In the genomic region with DNA sequence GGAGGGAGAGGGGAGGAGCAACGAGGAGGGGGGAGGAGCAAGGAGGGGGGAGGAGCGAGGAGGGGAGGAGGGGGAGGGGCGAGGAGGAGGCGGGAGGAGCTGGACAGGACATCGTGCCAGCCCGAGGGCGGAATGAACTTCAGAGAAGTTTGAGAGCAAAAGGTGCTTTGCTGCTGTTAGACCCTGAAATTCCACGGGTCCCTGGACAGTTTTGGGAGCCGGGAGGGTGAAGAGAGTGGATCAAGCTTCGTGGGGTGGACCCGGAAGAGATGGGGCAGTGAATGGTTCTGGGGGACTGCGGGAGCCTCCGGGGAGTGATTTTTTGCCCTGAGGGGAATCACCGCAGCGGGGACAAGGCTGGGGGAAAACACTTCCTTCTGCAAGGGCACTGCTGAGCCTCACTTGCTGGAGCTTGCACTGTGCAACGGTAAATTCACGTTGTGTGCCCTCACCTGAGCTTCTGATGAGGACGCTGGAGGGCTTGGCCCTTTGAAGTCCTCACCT, we compare ENCODE assay signal across 9 cellular contexts. TPM values are rescaled to one million over a fixed set of nuclear protein-coding genes. Genes with fewer than 3 reads are reported as not detected.
DNase-seq lines count a peak whose midpoint lies in the region; ATAC-seq, FAIRE-seq and TF ChIP-seq lines count a peak whose summit lies in the region.
"Had no signal": no experiment of that assay in that cellular context is flagged by ENCODE, and none has a peak within 500 bp of the region (broad histone marks: within the 10 kb centered on the region; RNA-seq: fewer than 3 reads in every experiment).

No MANE protein-coding gene starts in this region.

- peak overlapping the region; percentile 59 for H3K4me3 ChIP-seq in naive thymus-derived CD4-positive, alpha-beta T cell (ENCODE audit: low read length)

- intact Hi-C loops in MCF 10A (cut with micrococcal nuclease), result no loop called here
- intact Hi-C loops in naive thymus-derived CD4-positive, alpha-beta T cell (cut with micrococcal nuclease), result loop anchor here (1.0 to 5.0 kb wide), 6 partner anchors 13 to 181 kb away; a partner anchor contains a TSS

- no peaks in the 10 kb centered on the region for H3K27me3 ChIP-seq in naive thymus-derived CD4-positive, alpha-beta T cell (ENCODE audit: control insufficient read depth in 2 of 2, insufficient read depth in 2 of 2, low read length in 2 of 2)

- peak overlapping the region; percentile 70 for H3K4me3 Mint-ChIP-seq in MCF 10A (ENCODE audit: unreplicated experiment)
- peak overlapping the region; percentile 85 to 96 (median 90) for H3K4me3 Mint-ChIP-seq in naive thymus-derived CD4-positive, alpha-beta T cell

- peak; percentile 81 for TF ChIP-seq POLR2A in GM12891 (IDR thresholded peaks at IDR 0.05; ENCODE audit: low read depth, low read length)

- peak overlapping the region; percentile 71 for H3K27ac Mint-ChIP-seq in MCF 10A (ENCODE audit: low read depth, unreplicated experiment)
- peak overlapping the region; percentile 92 to 100 (median 99) for H3K27ac Mint-ChIP-seq in naive thymus-derived CD4-positive, alpha-beta T cell

- POLR2A ChIA-PET in MCF 10A (lab: Yijun Ruan, JAX), result interaction anchor here (0.9 to 1.0 kb wide), 2 partner anchors 59 to 61 kb away, joined by 3 to 4 read pairs; a partner anchor contains a TSS
- POLR2A ChIA-PET in naive thymus-derived CD4-positive, alpha-beta T cell (lab: Charles Lee), result interaction anchor here (0.6 to 4.6 kb wide), 22 partner anchors 10 to 252 kb away, joined by 3 to 330 read pairs (median 12); a partner anchor contains a TSS

- peak; percentile 48 for ATAC-seq in naive thymus-derived CD4-positive, alpha-beta T cell
- ATAC-seq in GM21723 (IDR thresholded peaks at IDR 0.05; ENCODE audit: unreplicated experiment) (no peak), GM19452 (IDR thresholded peaks at IDR 0.05; ENCODE audit: unreplicated experiment) (no peak)

- no peak for TF ChIP-seq CTCF in MCF 10A (IDR thresholded peaks at IDR 0.05; ENCODE audit: unreplicated experiment)

- H3K36me3 Mint-ChIP-seq in MCF 10A (ENCODE audit: insufficient read depth, unreplicated experiment), result no peaks in the 10 kb centered on the region
- H3K36me3 Mint-ChIP-seq in naive thymus-derived CD4-positive, alpha-beta T cell, result peaks cover 0 to 5% (median 0%) of the 10 kb centered on the region in 5 donors

- H3K4me1 Mint-ChIP-seq in MCF 10A (ENCODE audit: insufficient read depth, unreplicated experiment), result peaks cover 16% of the 10 kb centered on the region
- H3K4me1 Mint-ChIP-seq in naive thymus-derived CD4-positive, alpha-beta T cell, result peaks cover 20 to 42% (median 35%) of the 10 kb centered on the region in 7 donors

- DNase-seq in GM12891 (ENCODE audit: insufficient read length, low spot score) (no peak), RPMI8226 (peak; percentile 76), MCF 10A (ENCODE audit: unreplicated experiment) (peak; percentile 60), GM03348 (ENCODE audit: low spot score) (no peak), AG08396 (ENCODE audit: low spot score) (no peak)
- DNase-seq in naive thymus-derived CD4-positive, alpha-beta T cell, result peak; percentile 41 to 75 (median 68)

- H3K4me1 ChIP-seq in naive thymus-derived CD4-positive, alpha-beta T cell (ENCODE audit: control insufficient read depth in 2 of 2, insufficient read depth in 2 of 2, low read length in 2 of 2), result peaks cover 24 to 26% of the 10 kb centered on the region in 2 donors

- H3K9me3 Mint-ChIP-seq in MCF 10A (ENCODE audit: unreplicated experiment), result no peaks in the 10 kb centered on the region
- H3K9me3 Mint-ChIP-seq in naive thymus-derived CD4-positive, alpha-beta T cell, result peaks cover 0 to 3% (median 0%) of the 10 kb centered on the region in 11 donors

- no TSS peak for BruUV-seq in MCF 10A (replicated peaks; lab: Mats Ljungman, UMichigan)

- H3K27ac ChIP-seq in naive thymus-derived CD4-positive, alpha-beta T cell (ENCODE audit: low read depth, low read length), result peak overlapping the region; percentile 80

- H3K9me3 ChIP-seq in naive thymus-derived CD4-positive, alpha-beta T cell (ENCODE audit: control insufficient read depth in 2 of 3, low read length in 3 of 3), result no peaks in the 10 kb centered on the region

- CTCF ChIA-PET in MCF 10A (lab: Yijun Ruan, JAX), result interaction anchor here (0.7 kb wide), 1 partner anchor 17 kb away, joined by 3 read pairs; no protein-coding TSS in a partner anchor
- CTCF ChIA-PET in naive thymus-derived CD4-positive, alpha-beta T cell (lab: Charles Lee), result interaction anchor here (0.9 to 3.6 kb wide), 9 partner anchors 13 to 60 kb away, joined by 3 to 34 read pairs (median 7); a partner anchor contains a TSS

- H3K27me3 Mint-ChIP-seq in MCF 10A (ENCODE audit: insufficient read depth, unreplicated experiment), result peaks cover 14% of the 10 kb centered on the region
- peaks cover 0 to 2% (median 0%) of the 10 kb centered on the region in 5 donors for H3K27me3 Mint-ChIP-seq in naive thymus-derived CD4-positive, alpha-beta T cell

- no peaks in the 10 kb centered on the region for H3K36me3 ChIP-seq in naive thymus-derived CD4-positive, alpha-beta T cell (ENCODE audit: control insufficient read depth in 2 of 3, insufficient read depth in 3 of 3, low read length in 3 of 3)

- FAIRE-seq in GM12891 (lab: Jason Lieb, UNC), result no peak

TF ChIP-seq in GM12891, 5 proteins besides CTCF, POLR2A, EP300 and RAD21:
- 0 out of 2 replicates have a peak, but pooled peaks have one; percentile 6 for TF ChIP-seq POU2F2 (IDR thresholded peaks at IDR 0.05; ENCODE audit: low read depth, low read length)
- no peak for TF ChIP-seq PAX5 (IDR thresholded peaks at IDR 0.05; ENCODE audit: insufficient read depth, low read length, severe bottlenecking)
- 0 out of 2 replicates have a peak, but pooled peaks have one; percentile 39 for TF ChIP-seq TAF1 (IDR thresholded peaks at IDR 0.05; ENCODE audit: low read depth, low read length)
- no peak for TF ChIP-seq SPI1 (IDR thresholded peaks at IDR 0.05; ENCODE audit: low read depth, low read length)
- TF ChIP-seq POLR2AphosphoS5 (IDR thresholded peaks at IDR 0.05; ENCODE audit: low read depth, low read length), result peak; percentile 68; the same call in 1 of the 2 replicates

RNA-seq across cellular contexts. Expression of a gene that starts 10.7 kb away (rescaled TPM):
- 0.04 TPM for polyA plus RNA-seq in GM12891 (2012; ENCODE audit: low read depth, missing spikeins)
- not detected in 2 replicates for total RNA-seq in MCF 10A (2022)
- total RNA-seq in naive thymus-derived CD4-positive, alpha-beta T cell, result 10 to 100 TPM in 3 of 5 experiments, 1 to 10 TPM in 2; 5.4 to 24.7 (median 13.8) TPM
- 10 to 100 TPM in 1 of 2 donors, 1 to 10 TPM in 1; 8.5 to 20.4 TPM for polyA plus RNA-seq in naive thymus-derived CD4-positive, alpha-beta T cell
- total RNA-seq: LHCN-M2 had no signal

RNA-seq across cellular contexts. Expression of a gene that starts 21.4 kb away (rescaled TPM):
- polyA plus RNA-seq in GM12891 (2012; ENCODE audit: low read depth, missing spikeins), result 19.3 TPM
- total RNA-seq in MCF 10A (2022), result 6.3 and 8.5 TPM in 2 replicates
- total RNA-seq in naive thymus-derived CD4-positive, alpha-beta T cell, result 100 to 1,000 TPM; 325 to 656 (median 348) TPM
- 10 to 100 TPM in 1 of 2 donors, 1 to 10 TPM in 1; 5.1 to 11.7 TPM for polyA plus RNA-seq in naive thymus-derived CD4-positive, alpha-beta T cell

RNA-seq across cellular contexts. Expression of a gene that starts 30.8 kb away (rescaled TPM):
- polyA plus RNA-seq in GM12891 (2012; ENCODE audit: low read depth, missing spikeins), result 125 TPM
- 86.8 and 103 TPM in 2 replicates for total RNA-seq in MCF 10A (2022)
- 100 to 1,000 TPM in 1 of 5 experiments, 10 to 100 TPM in 4; 64.3 to 172 (median 86.9) TPM for total RNA-seq in naive thymus-derived CD4-positive, alpha-beta T cell
- polyA plus RNA-seq in naive thymus-derived CD4-positive, alpha-beta T cell, result 100 to 1,000 TPM; 186 to 215 TPM

RNA-seq across cellular contexts. Expression of a gene that starts 31.4 kb away (rescaled TPM):
- 17.3 TPM for polyA plus RNA-seq in GM12891 (2012; ENCODE audit: low read depth, missing spikeins)
- 19.8 and 20.5 TPM in 2 replicates for total RNA-seq in MCF 10A (2022)
- 10 to 100 TPM; 19.0 to 34.8 (median 25.6) TPM for total RNA-seq in naive thymus-derived CD4-positive, alpha-beta T cell
- 10 to 100 TPM in 1 of 2 donors, 1 to 10 TPM in 1; 9.9 to 18.9 TPM for polyA plus RNA-seq in naive thymus-derived CD4-positive, alpha-beta T cell

RNA-seq across cellular contexts. Expression of a gene that starts 31.8 kb away (rescaled TPM):
- not detected for polyA plus RNA-seq in GM12891 (2012; ENCODE audit: low read depth, missing spikeins)
- not detected in 2 replicates for total RNA-seq in MCF 10A (2022)
- not detected for total RNA-seq in naive thymus-derived CD4-positive, alpha-beta T cell
- not detected for polyA plus RNA-seq in naive thymus-derived CD4-positive, alpha-beta T cell
- total RNA-seq: LHCN-M2 had no signal

Comparison
In these comparisons a context has a peak if more than half of its experiments do, and no peak if none do; other contexts are left out.
1. DNase-seq: peak in RPMI8226 (single experiment), MCF 10A (single experiment) and naive thymus-derived CD4-positive, alpha-beta T cell (9 of 9); none in GM12891 (single experiment), GM03348 (single experiment) and AG08396 (single experiment).
2. RNA of a gene that starts 21.4 kb away (total RNA-seq): 325 to 656 TPM in naive thymus-derived CD4-positive, alpha-beta T cell; 6.3 to 8.5 TPM in MCF 10A; every median in the first group is over 10 times any median in the second.